ENCODE assay signal across 8 cellular contexts in the genomic region with DNA sequence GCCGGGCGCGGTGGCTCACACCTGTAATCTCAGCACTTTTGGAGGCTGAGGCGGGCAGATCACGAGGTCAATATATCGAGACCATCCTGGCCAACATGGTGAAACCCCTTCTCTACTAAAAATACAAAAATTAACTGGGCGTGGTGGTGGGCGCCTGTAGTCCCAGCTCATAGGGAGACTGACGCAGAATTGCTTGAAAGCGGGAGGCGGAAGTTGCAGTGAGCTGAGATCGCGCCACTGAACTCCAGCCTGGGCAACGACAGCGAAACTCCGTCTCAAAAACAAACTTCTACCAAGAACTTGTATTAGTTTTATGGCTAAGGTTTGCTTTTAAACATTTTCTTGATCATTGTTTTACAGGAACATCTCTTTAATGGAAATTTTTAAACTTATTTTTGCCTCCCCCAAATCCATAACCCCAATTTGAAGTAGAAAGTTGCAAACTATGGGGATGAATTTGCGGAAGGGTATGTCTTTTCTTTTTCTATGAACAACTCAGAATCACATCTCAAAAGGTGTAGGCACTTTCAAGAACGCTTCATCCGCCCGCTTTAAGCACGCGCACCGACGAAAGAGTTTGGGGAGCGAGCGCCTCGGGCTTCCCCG. TPM values are rescaled to one million over a fixed set of nuclear protein-coding genes. Genes with fewer than 3 reads are reported as not detected.
DNase-seq lines count a peak whose midpoint lies in the region; ATAC-seq, FAIRE-seq and TF ChIP-seq lines count a peak whose summit lies in the region.

No MANE protein-coding gene starts in this region.

- no peak for TF ChIP-seq CTCF in astrocyte (IDR thresholded peaks at IDR 0.05; ENCODE audit: insufficient read depth, low read depth, low read length)
- no peak for TF ChIP-seq CTCF in liver (IDR thresholded peaks at IDR 0.05; ENCODE audit: low read depth, low read length, missing input control)
- TF ChIP-seq CTCF in thyroid gland (IDR thresholded peaks at IDR 0.05), result no peak

- H3K27me3 Mint-ChIP-seq in activated CD8-positive, alpha-beta memory T cell treated with anti-CD3 and anti-CD28 coated beads, Interleukin-2, amount 10 ng/mL, durations not matched to agents 7 days and 5 days, result no peaks in the 10 kb centered on the region
- H3K27me3 Mint-ChIP-seq in astrocyte (ENCODE audit: low read depth, unreplicated experiment), result peaks cover 10% of the 10 kb centered on the region

- intact Hi-C loops in thyroid gland (cut with DNase I) (no loop called here), left colon (cut with DNase I, micrococcal nuclease) (no loop called here)

- peaks cover 3% of the 10 kb centered on the region for H3K9me3 Mint-ChIP-seq in activated CD8-positive, alpha-beta memory T cell treated with anti-CD3 and anti-CD28 coated beads, Interleukin-2, amount 10 ng/mL, durations not matched to agents 7 days and 5 days (ENCODE audit: low read depth)
- H3K9me3 Mint-ChIP-seq in astrocyte (ENCODE audit: unreplicated experiment), result peaks cover 5% of the 10 kb centered on the region

- WGBS in liver, result 74% methylated on average over 28 of the region's 28 CpGs
- WGBS in thyroid gland, 2 donors, result 62% methylated on average over 27 to 28 of the region's 28 CpGs

- H3K9ac ChIP-seq in astrocyte (ENCODE audit: low read length) (peak overlapping the region; percentile 76), liver (ENCODE audit: low read depth in 1 of 2, low read length in 2 of 2) (peak overlapping the region; percentile 0 to 65)

- H3K9me3 ChIP-seq in astrocyte (ENCODE audit: insufficient read depth, low read depth, low read length) (no peaks in the 10 kb centered on the region), liver (ENCODE audit: control insufficient read depth in 4 of 4, low read length in 3 of 4) (no peaks in the 10 kb centered on the region), thyroid gland (no peaks in the 10 kb centered on the region)

- no peak for DNase-seq in activated CD8-positive, alpha-beta memory T cell treated with anti-CD3 and anti-CD28 coated beads, Interleukin-2, amount 10 ng/mL, durations not matched to agents 7 days and 5 days
- DNase-seq in activated CD8-positive, alpha-beta memory T cell treated with anti-CD3 and anti-CD28 coated beads, Interleukin-2, amount 50 U/mL, for 48 hours, result no peak
- no peak for DNase-seq in astrocyte (ENCODE audit: low read depth)
- DNase-seq in thyroid gland, result no peak
- no peak for DNase-seq in left colon
- no peak for DNase-seq in Kasumi-1 (lab: John Stamatoyannopoulos, UW)

- peak overlapping the region; percentile 94 for H3K27ac Mint-ChIP-seq in activated CD8-positive, alpha-beta memory T cell treated with anti-CD3 and anti-CD28 coated beads, Interleukin-2, amount 10 ng/mL, durations not matched to agents 7 days and 5 days
- H3K27ac Mint-ChIP-seq in astrocyte (ENCODE audit: unreplicated experiment), result no peak overlapping the region

- H3K4me3 ChIP-seq in astrocyte (ENCODE audit: insufficient read depth, low read depth, low read length), result peak overlapping the region; percentile 38
- peak overlapping the region; percentile 8 to 65 (median 57) for H3K4me3 ChIP-seq in liver (ENCODE audit: low read depth in 1 of 3, low read length in 3 of 3)
- peak overlapping the region in 1 of 3 donors; percentile 34 for H3K4me3 ChIP-seq in thyroid gland (replicated peaks in 1 of 3)

- H3K27ac ChIP-seq in astrocyte (ENCODE audit: low read depth, low read length), result peak overlapping the region; percentile 73
- peak overlapping the region; percentile 70 to 85 for H3K27ac ChIP-seq in liver (ENCODE audit: low read depth in 1 of 2, low read length in 2 of 2)
- H3K27ac ChIP-seq in thyroid gland, result peak overlapping the region; percentile 93 to 96 (median 93)

- FAIRE-seq in astrocyte (lab: Jason Lieb, UNC), result no peak

- H3K4me2 ChIP-seq in astrocyte (ENCODE audit: low read length), result peak overlapping the region; percentile 82

- H3K4me3 Mint-ChIP-seq in activated CD8-positive, alpha-beta memory T cell treated with anti-CD3 and anti-CD28 coated beads, Interleukin-2, amount 10 ng/mL, durations not matched to agents 7 days and 5 days, result peak overlapping the region; percentile 69
- H3K4me3 Mint-ChIP-seq in astrocyte (ENCODE audit: unreplicated experiment), result peak overlapping the region; percentile 76

- peaks cover 16% of the 10 kb centered on the region for H3K4me1 ChIP-seq in astrocyte (ENCODE audit: insufficient read depth, low read length)
- peaks cover 0 to 13% (median 3%) of the 10 kb centered on the region in 4 donors for H3K4me1 ChIP-seq in liver (ENCODE audit: control insufficient read depth in 4 of 4, insufficient read depth in 4 of 4, low read length in 3 of 4)
- peaks cover 9 to 23% of the 10 kb centered on the region in 2 donors for H3K4me1 ChIP-seq in thyroid gland

- ATAC-seq in activated CD8-positive, alpha-beta memory T cell treated with anti-CD3 and anti-CD28 coated beads, Interleukin-2, amount 10 ng/mL, durations not matched to agents 7 days and 5 days, result no peak
- no peak for ATAC-seq in HG03095 (IDR thresholded peaks at IDR 0.05; ENCODE audit: unreplicated experiment)
- ATAC-seq in left colon, result no peak

- no peaks in the 10 kb centered on the region for H3K36me3 ChIP-seq in astrocyte (ENCODE audit: insufficient read depth, low read length)
- no peaks in the 10 kb centered on the region for H3K36me3 ChIP-seq in liver (ENCODE audit: control insufficient read depth in 4 of 4, insufficient read depth in 3 of 4, low read depth in 1 of 4, low read length in 3 of 4)
- H3K36me3 ChIP-seq in thyroid gland, result no peaks in the 10 kb centered on the region

- peaks cover 15% of the 10 kb centered on the region for H3K4me1 Mint-ChIP-seq in activated CD8-positive, alpha-beta memory T cell treated with anti-CD3 and anti-CD28 coated beads, Interleukin-2, amount 10 ng/mL, durations not matched to agents 7 days and 5 days
- peaks cover 5% of the 10 kb centered on the region for H3K4me1 Mint-ChIP-seq in astrocyte (ENCODE audit: low read depth, unreplicated experiment)

- no peaks in the 10 kb centered on the region for H4K20me1 ChIP-seq in astrocyte (ENCODE audit: insufficient read depth, low read length)

- no peak for TF ChIP-seq POLR2A in thyroid gland (IDR thresholded peaks at IDR 0.05)

- peak overlapping the region; percentile 93 for H2AFZ ChIP-seq in astrocyte (ENCODE audit: low read depth, low read length)

- H3K27me3 ChIP-seq in astrocyte (ENCODE audit: insufficient read depth, low read length) (no peaks in the 10 kb centered on the region), liver (ENCODE audit: control insufficient read depth in 4 of 4, insufficient read depth in 4 of 4, low read length in 3 of 4) (no peaks in the 10 kb centered on the region), thyroid gland (no peaks in the 10 kb centered on the region)

- H3K79me2 ChIP-seq in astrocyte (ENCODE audit: insufficient read depth, low read length), result no peaks in the 10 kb centered on the region

- peaks cover 2% of the 10 kb centered on the region for H3K36me3 Mint-ChIP-seq in activated CD8-positive, alpha-beta memory T cell treated with anti-CD3 and anti-CD28 coated beads, Interleukin-2, amount 10 ng/mL, durations not matched to agents 7 days and 5 days
- H3K36me3 Mint-ChIP-seq in astrocyte (ENCODE audit: low read depth, unreplicated experiment), result peaks cover 3% of the 10 kb centered on the region

- CTCF ChIA-PET in activated CD8-positive, alpha-beta memory T cell treated with anti-CD3 and anti-CD28 coated beads, Interleukin-2, amount 10 ng/mL, durations not matched to agents 7 days and 5 days (lab: Charles Lee), result interaction anchor here (0.8 to 4.3 kb wide), 9 partner anchors 12 to 48 kb away, joined by 3 to 38 read pairs (median 6); partner anchors contain the start of gene PTMA

- TF ChIP-seq RAD21 in liver (IDR thresholded peaks at IDR 0.05), result no peak

TF ChIP-seq in liver, 16 proteins besides CTCF, POLR2A, EP300 and RAD21 (continues in another document):
- TF ChIP-seq YY1 (IDR thresholded peaks at IDR 0.05), result no peak
- TF ChIP-seq SP1 (IDR thresholded peaks at IDR 0.05), result no peak
- TF ChIP-seq HNF4G (IDR thresholded peaks at IDR 0.05), result no peak
- TF ChIP-seq GABPA (IDR thresholded peaks at IDR 0.05 in 1 of 2, conservative IDR thresholded peaks at IDR 0.05 in 1 of 2), result no peak
- no peak for TF ChIP-seq ATF3 (IDR thresholded peaks at IDR 0.05)
- TF ChIP-seq FOXA1 (IDR thresholded peaks at IDR 0.05), result no peak
- no peak for TF ChIP-seq EGR1 (IDR thresholded peaks at IDR 0.05; ENCODE audit: low read depth in 2 of 2)
- TF ChIP-seq HNF4A (conservative IDR thresholded peaks at IDR 0.05), result no peak
- no peak for TF ChIP-seq RXRA (IDR thresholded peaks at IDR 0.05)
- TF ChIP-seq, protein P1, sequence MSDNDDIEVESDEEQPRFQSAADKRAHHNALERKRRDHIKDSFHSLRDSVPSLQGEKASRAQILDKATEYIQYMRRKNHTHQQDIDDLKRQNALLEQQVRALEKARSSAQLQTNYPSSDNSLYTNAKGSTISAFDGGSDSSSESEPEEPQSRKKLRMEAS (IDR thresholded peaks at IDR 0.05), result no peak
- TF ChIP-seq, protein P2, sequence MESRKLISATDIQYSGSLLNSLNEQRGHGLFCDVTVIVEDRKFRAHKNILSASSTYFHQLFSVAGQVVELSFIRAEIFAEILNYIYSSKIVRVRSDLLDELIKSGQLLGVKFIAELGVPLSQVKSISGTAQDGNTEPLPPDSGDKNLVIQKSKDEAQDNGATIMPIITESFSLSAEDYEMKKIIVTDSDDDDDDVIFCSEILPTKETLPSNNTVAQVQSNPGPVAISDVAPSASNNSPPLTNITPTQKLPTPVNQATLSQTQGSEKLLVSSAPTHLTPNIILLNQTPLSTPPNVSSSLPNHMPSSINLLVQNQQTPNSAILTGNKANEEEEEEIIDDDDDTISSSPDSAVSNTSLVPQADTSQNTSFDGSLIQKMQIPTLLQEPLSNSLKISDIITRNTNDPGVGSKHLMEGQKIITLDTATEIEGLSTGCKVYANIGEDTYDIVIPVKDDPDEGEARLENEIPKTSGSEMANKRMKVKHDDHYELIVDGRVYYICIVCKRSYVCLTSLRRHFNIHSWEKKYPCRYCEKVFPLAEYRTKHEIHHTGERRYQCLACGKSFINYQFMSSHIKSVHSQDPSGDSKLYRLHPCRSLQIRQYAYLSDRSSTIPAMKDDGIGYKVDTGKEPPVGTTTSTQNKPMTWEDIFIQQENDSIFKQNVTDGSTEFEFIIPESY (IDR thresholded peaks at IDR 0.05), result no peak

RNA-seq across cellular contexts. Expression of gene PTMA, which starts 46.8 kb away (rescaled TPM):
- 1,000 to 10,000 TPM; 1,489 to 1,775 TPM for total RNA-seq in activated CD8-positive, alpha-beta memory T cell treated with anti-CD3 and anti-CD28 coated beads, Interleukin-2, amount 10 ng/mL, durations not matched to agents 7 days and 5 days
- total RNA-seq in astrocyte, result 396 and 469 TPM in 2 replicates
- total RNA-seq in liver, result 100 to 1,000 TPM; 201 to 422 TPM
- 100 to 1,000 TPM; 310 to 523 TPM for polyA plus RNA-seq in liver
- 1,000 to 10,000 TPM in 3 of 4 donors, 100 to 1,000 TPM in 1; 631 to 1,160 (median 1,099) TPM for total RNA-seq in thyroid gland
- 100 to 1,000 TPM; 775 to 846 TPM for total RNA-seq in left colon
